In genomic region chr4:128558896-128559669, GRCh38 we compare ENCODE assay signal across 10 cellular contexts.
DNase-seq lines count a peak whose midpoint lies in the region; ATAC-seq, FAIRE-seq and TF ChIP-seq lines count a peak whose summit lies in the region.
"Had no signal": no experiment of that assay in that cellular context is flagged by ENCODE, and none has a peak within 500 bp of the region (broad histone marks: within the 10 kb centered on the region; RNA-seq: fewer than 3 reads in every experiment).

No MANE protein-coding gene starts in this region.

- intact Hi-C loops in HepG2 (cut with micrococcal nuclease; ENCODE audit: unreplicated experiment) = no loop called here

- TF ChIP-seq CTCF in GM23338 (conservative IDR thresholded peaks at IDR 0.05; ENCODE audit: low read depth in 2 of 2) = no peak
- TF ChIP-seq CTCF in HepG2 (CRISPR knock-in tag; IDR thresholded peaks at IDR 0.05) = no peak

- H3K27ac ChIP-seq in GM23338 (ENCODE audit: low read depth) = no peak overlapping the region
- no peak overlapping the region for H3K27ac ChIP-seq in HepG2 (ENCODE audit: extremely low read length, insufficient read depth, low read length)
- H3K27ac ChIP-seq: body of pancreas, SJSA1 had no signal

- no peaks in the 10 kb centered on the region for H3K79me2 ChIP-seq in GM23338 (replicated peaks; ENCODE audit: insufficient read depth)
- H3K79me2 ChIP-seq in HepG2 (ENCODE audit: insufficient read depth, low read length) = no peaks in the 10 kb centered on the region

- H3K4me3 ChIP-seq in GM23338 (no peak overlapping the region), adipocyte (ENCODE audit: low read length) (no peak overlapping the region), skeletal muscle satellite cell (ENCODE audit: low read length) (no peak overlapping the region), HepG2 (replicated peaks in 1 of 3; ENCODE audit: insufficient read depth in 1 of 3, low read depth in 2 of 3, low read length in 3 of 3) (no peak overlapping the region)
- H3K4me3 ChIP-seq: body of pancreas, SJSA1 had no signal

- no peaks in the 10 kb centered on the region for H4K20me1 ChIP-seq in GM23338 (replicated peaks; ENCODE audit: insufficient read depth)
- H4K20me1 ChIP-seq in HepG2 (ENCODE audit: insufficient read depth, low read length) = no peaks in the 10 kb centered on the region

- H3K9ac ChIP-seq in adipocyte (ENCODE audit: low read length) (peak overlapping the region; percentile 1), skeletal muscle satellite cell (ENCODE audit: low read depth, low read length) (peak overlapping the region; percentile 62), HepG2 (ENCODE audit: insufficient read depth, low read depth, low read length) (no peak overlapping the region)

- TF ChIP-seq RAD21 in HepG2 (CRISPR knock-in tag; IDR thresholded peaks at IDR 0.05) = no peak

- H2AFZ ChIP-seq in GM23338 = peak overlapping the region; percentile 90
- H2AFZ ChIP-seq in HepG2 (ENCODE audit: low read length) = no peak overlapping the region

- CTCF ChIA-PET in HepG2 (lab: Yijun Ruan, JAX; ENCODE audit: low intra/inter-chr PET ratio, low total read pairs) = no interaction called here

- H3K36me3 Mint-ChIP-seq in GM23338 (ENCODE audit: low read depth) = no peaks in the 10 kb centered on the region

- BruUV-seq in HepG2 (replicated peaks; lab: Mats Ljungman, UMichigan) = no TSS peak

- H3F3A ChIP-seq in GM23338 (replicated peaks; ENCODE audit: low read depth) = no peaks in the 10 kb centered on the region

- in situ Hi-C loops in HepG2 (cut with HindIII; ENCODE audit: extremely low pct_ligation_motif_present, low pct_unique_long_range_greater_than_20kb) = loop anchor here (25.0 kb wide), 2 partner anchors 253 to 372 kb away; partner anchors contain the start of gene JADE1

- ATAC-seq in GM23338 (no peak), HG03196 (IDR thresholded peaks at IDR 0.05; ENCODE audit: unreplicated experiment) (no peak), HepG2 (no peak)
- ATAC-seq: body of pancreas had no signal

- no peak overlapping the region for H3K27ac Mint-ChIP-seq in GM23338

- no peaks in the 10 kb centered on the region for H3K9me2 ChIP-seq in GM23338 (ENCODE audit: insufficient read depth)

- TF ChIP-seq EP300 in HepG2 (IDR thresholded peaks at IDR 0.05; ENCODE audit: low read depth in 2 of 2, low read length in 2 of 2) (no peak), HepG2 (CRISPR knock-in tag; IDR thresholded peaks at IDR 0.05; ENCODE audit: borderline replicate concordance) (no peak)

- H3K27me3 ChIP-seq in GM23338 (ENCODE audit: insufficient read depth) (no peaks in the 10 kb centered on the region), adipocyte (replicated peaks; ENCODE audit: control insufficient read depth, insufficient read depth, low read length) (no peaks in the 10 kb centered on the region), skeletal muscle satellite cell (ENCODE audit: control insufficient read depth, insufficient read depth, low read length) (no peaks in the 10 kb centered on the region), HepG2 (ENCODE audit: control insufficient read depth in 1 of 2, insufficient read depth in 2 of 2, low read length in 2 of 2) (no peaks in the 10 kb centered on the region)
- H3K27me3 ChIP-seq: body of pancreas, SJSA1 had no signal

- no peaks in the 10 kb centered on the region for H3K36me3 ChIP-seq in GM23338 (ENCODE audit: insufficient read depth)
- no peaks in the 10 kb centered on the region for H3K36me3 ChIP-seq in adipocyte (ENCODE audit: control insufficient read depth, insufficient read depth, low read length, severe bottlenecking)
- H3K36me3 ChIP-seq in skeletal muscle satellite cell (ENCODE audit: insufficient read depth, low read length) = no peaks in the 10 kb centered on the region
- H3K36me3 ChIP-seq in HepG2 (replicated peaks in 1 of 2; ENCODE audit: control insufficient read depth in 1 of 2, insufficient read depth in 2 of 2, low read length in 2 of 2) = no peaks in the 10 kb centered on the region
- H3K36me3 ChIP-seq: SJSA1 had no signal

- H3K9me3 ChIP-seq in adipocyte (ENCODE audit: control insufficient read depth, low read length) (no peaks in the 10 kb centered on the region), skeletal muscle satellite cell (replicated peaks; ENCODE audit: low read length) (no peaks in the 10 kb centered on the region), HepG2 (ENCODE audit: low read length) (no peaks in the 10 kb centered on the region)
- H3K9me3 ChIP-seq: body of pancreas, SJSA1 had no signal

- WGBS in HepG2 (ENCODE audit: low lambda C conversion rate) = 42% methylated on average over 8 of the region's 8 CpGs

- H3K4me3 Mint-ChIP-seq in GM23338 = no peak overlapping the region

- TF ChIP-seq POLR2A in HepG2 (IDR thresholded peaks at IDR 0.05; ENCODE audit: insufficient read depth in 1 of 2, low read depth in 2 of 2, low read length in 2 of 2) = no peak

- H3K4me1 ChIP-seq in GM23338 (ENCODE audit: insufficient read depth) = peaks cover 7% of the 10 kb centered on the region; the same call in 1 of the 2 replicates
- peaks cover 31% of the 10 kb centered on the region for H3K4me1 ChIP-seq in adipocyte (ENCODE audit: control insufficient read depth, insufficient read depth, low read length)
- H3K4me1 ChIP-seq in skeletal muscle satellite cell (ENCODE audit: control insufficient read depth, insufficient read depth, low read length) = peaks cover 42% of the 10 kb centered on the region
- peaks cover 14% of the 10 kb centered on the region for H3K4me1 ChIP-seq in HepG2 (ENCODE audit: insufficient read depth, low read length)

- DNase-seq in GM23338 (ENCODE audit: low spot score) (no peak), adipocyte (ENCODE audit: low read depth) (no peak), inferior parietal cortex (ENCODE audit: extremely low spot score) (peak; percentile 22), HepG2 (ENCODE audit: low spot score) (no peak), SKM-1 treated with dmso at 0.1 percent for 144 hours (lab: John Stamatoyannopoulos, UW; ENCODE audit: unreplicated experiment) (no peak), COLO668 (lab: John Stamatoyannopoulos, UW; ENCODE audit: unreplicated experiment) (no peak)
- DNase-seq: body of pancreas had no signal

- POLR2A ChIA-PET in HepG2 (lab: Yijun Ruan, JAX) = no interaction called here

- no peaks in the 10 kb centered on the region for H3K4me1 Mint-ChIP-seq in GM23338

- FAIRE-seq in HepG2 (lab: Jason Lieb, UNC) = no peak

- peaks cover 2% of the 10 kb centered on the region for H3K27me3 Mint-ChIP-seq in GM23338 (ENCODE audit: insufficient read depth, low read depth, poor library complexity)

- no peaks in the 10 kb centered on the region for H3K9me3 Mint-ChIP-seq in GM23338

- H3K4me2 ChIP-seq in GM23338 = no peak overlapping the region
- peak overlapping the region; percentile 24 for H3K4me2 ChIP-seq in skeletal muscle satellite cell (ENCODE audit: low read length)
- H3K4me2 ChIP-seq in HepG2 (ENCODE audit: low read depth, low read length) = no peak overlapping the region

TF ChIP-seq in GM23338, 12 proteins besides CTCF, POLR2A, EP300 and RAD21 (continues in another document):
- TF ChIP-seq NANOG (IDR thresholded peaks at IDR 0.05; ENCODE audit: borderline replicate concordance) (no peak), EZH2phosphoT487 (IDR thresholded peaks at IDR 0.05; ENCODE audit: unreplicated experiment) (no peak)

TF ChIP-seq in HepG2, 621 proteins besides CTCF, POLR2A, EP300 and RAD21 (continues in another document):
- no peak for TF ChIP-seq CEBPG (CRISPR knock-in tag; IDR thresholded peaks at IDR 0.05)
- TF ChIP-seq, protein P1, sequence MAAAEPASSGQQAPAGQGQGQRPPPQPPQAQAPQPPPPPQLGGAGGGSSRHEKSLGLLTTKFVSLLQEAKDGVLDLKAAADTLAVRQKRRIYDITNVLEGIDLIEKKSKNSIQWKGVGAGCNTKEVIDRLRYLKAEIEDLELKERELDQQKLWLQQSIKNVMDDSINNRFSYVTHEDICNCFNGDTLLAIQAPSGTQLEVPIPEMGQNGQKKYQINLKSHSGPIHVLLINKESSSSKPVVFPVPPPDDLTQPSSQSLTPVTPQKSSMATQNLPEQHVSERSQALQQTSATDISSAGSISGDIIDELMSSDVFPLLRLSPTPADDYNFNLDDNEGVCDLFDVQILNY (CRISPR knock-in tag; conservative IDR thresholded peaks at IDR 0.05) = no peak
- TF ChIP-seq, protein P2, sequence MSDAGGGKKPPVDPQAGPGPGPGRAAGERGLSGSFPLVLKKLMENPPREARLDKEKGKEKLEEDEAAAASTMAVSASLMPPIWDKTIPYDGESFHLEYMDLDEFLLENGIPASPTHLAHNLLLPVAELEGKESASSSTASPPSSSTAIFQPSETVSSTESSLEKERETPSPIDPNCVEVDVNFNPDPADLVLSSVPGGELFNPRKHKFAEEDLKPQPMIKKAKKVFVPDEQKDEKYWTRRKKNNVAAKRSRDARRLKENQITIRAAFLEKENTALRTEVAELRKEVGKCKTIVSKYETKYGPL (CRISPR knock-in tag; IDR thresholded peaks at IDR 0.05) = no peak
- no peak for TF ChIP-seq HDAC6 (IDR thresholded peaks at IDR 0.05; ENCODE audit: low read depth, low read length)
- TF ChIP-seq ZNF782 (CRISPR knock-in tag; IDR thresholded peaks at IDR 0.05; ENCODE audit: borderline replicate concordance) = no peak
- TF ChIP-seq, protein P3, sequence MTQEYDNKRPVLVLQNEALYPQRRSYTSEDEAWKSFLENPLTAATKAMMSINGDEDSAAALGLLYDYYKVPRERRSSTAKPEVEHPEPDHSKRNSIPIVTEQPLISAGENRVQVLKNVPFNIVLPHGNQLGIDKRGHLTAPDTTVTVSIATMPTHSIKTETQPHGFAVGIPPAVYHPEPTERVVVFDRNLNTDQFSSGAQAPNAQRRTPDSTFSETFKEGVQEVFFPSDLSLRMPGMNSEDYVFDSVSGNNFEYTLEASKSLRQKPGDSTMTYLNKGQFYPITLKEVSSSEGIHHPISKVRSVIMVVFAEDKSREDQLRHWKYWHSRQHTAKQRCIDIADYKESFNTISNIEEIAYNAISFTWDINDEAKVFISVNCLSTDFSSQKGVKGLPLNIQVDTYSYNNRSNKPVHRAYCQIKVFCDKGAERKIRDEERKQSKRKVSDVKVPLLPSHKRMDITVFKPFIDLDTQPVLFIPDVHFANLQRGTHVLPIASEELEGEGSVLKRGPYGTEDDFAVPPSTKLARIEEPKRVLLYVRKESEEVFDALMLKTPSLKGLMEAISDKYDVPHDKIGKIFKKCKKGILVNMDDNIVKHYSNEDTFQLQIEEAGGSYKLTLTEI (CRISPR knock-in tag; conservative IDR thresholded peaks at IDR 0.05) = no peak
- no peak for TF ChIP-seq TOPORS (CRISPR knock-in tag; IDR thresholded peaks at IDR 0.05)
- TF ChIP-seq ZFP36L1 (CRISPR knock-in tag; IDR thresholded peaks at IDR 0.05) = no peak
- no peak for TF ChIP-seq YY1 (IDR thresholded peaks at IDR 0.05; ENCODE audit: insufficient read depth, insufficient replicate concordance, low read depth, low read length)
- TF ChIP-seq, protein P4, sequence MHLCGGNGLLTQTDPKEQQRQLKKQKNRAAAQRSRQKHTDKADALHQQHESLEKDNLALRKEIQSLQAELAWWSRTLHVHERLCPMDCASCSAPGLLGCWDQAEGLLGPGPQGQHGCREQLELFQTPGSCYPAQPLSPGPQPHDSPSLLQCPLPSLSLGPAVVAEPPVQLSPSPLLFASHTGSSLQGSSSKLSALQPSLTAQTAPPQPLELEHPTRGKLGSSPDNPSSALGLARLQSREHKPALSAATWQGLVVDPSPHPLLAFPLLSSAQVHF (CRISPR knock-in tag; IDR thresholded peaks at IDR 0.05) = no peak
